Comparison of ENCODE assay signal across 8 cellular contexts in the genomic region with DNA sequence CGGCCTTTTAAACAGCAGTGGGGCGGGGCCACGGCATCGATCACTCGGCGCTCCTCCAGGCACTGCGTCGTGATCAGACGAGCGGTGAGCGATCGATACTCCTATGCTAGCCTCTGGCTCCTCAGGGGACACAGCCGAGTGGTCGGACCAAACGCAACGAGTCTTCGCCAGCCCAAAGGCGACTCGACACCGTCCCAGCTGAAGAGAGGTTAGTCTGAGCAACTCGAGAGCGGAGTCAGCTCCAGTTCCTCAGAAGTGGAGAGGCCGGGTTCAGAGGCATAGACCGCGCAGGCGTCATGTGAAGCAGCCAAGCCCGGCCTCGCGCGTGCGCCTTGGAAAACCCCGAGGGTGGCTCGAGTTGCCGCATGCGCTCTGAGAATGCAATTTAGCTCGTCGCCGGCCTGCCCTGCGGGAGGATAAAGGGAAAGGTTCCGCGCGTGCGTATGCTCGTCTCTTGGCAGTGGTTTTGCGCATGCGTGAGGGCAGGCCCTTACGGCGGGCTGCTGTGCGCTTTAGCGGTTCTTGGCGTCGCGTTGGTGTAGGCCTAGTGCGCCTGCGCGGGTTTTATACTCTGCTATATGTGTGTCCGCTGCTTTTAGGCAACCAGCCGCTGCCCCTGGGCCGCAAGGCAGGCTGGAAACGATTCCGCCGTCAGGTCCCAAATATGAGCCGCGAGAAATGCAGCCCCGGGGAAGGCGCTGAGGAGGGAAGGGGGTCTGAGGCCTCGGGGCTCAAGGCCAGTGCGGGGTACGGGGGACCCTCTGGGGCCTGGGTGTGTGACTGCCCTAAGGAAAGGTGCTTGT. TPM values are rescaled to one million over a fixed set of nuclear protein-coding genes. Genes with fewer than 3 reads are reported as not detected.
DNase-seq lines count a peak whose midpoint lies in the region; ATAC-seq and TF ChIP-seq lines count a peak whose summit lies in the region.

A gene (plus strand): TSS at position 98 of the 803 bp plus-strand sequence. CDS start 6,598 bp downstream, outside the sequence.

- WGBS in right cardiac atrium = under 1% methylated on average over 69 of the region's 69 CpGs

- H3K27me3 ChIP-seq in right cardiac atrium (ENCODE audit: control insufficient read depth, insufficient read depth) (no peaks in the 10 kb centered on the region), vagina (no peaks in the 10 kb centered on the region)

- TF ChIP-seq CTCF in vagina (IDR thresholded peaks at IDR 0.05) = no peak

- DNase-seq in NCI-H187 (lab: John Stamatoyannopoulos, UW) = peak; percentile 90 to 93
- DNase-seq in T-helper 2 cell = peak; percentile 99 to 100 (median 99)
- peak; percentile 84 to 100 (median 98) for DNase-seq in anterior cingulate cortex (lab: John Stamatoyannopoulos, UW)
- peak; percentile 99 to 100 (median 100) for DNase-seq in right cardiac atrium
- DNase-seq in pulmonary artery endothelial cell (ENCODE audit: low read depth, low spot score) = peak; percentile 98
- DNase-seq in vagina (ENCODE audit: extremely low spot score in 2 of 2) = peak; percentile 99

- peak within 1 kb of the TSS; percentile 63 for H3K4me3 ChIP-seq in right cardiac atrium (ENCODE audit: low read length)
- H3K4me3 ChIP-seq in vagina = peak within 1 kb of the TSS; percentile 63 to 79

- no peaks in the 10 kb centered on the region for H3K36me3 ChIP-seq in vagina

- H3K27ac ChIP-seq in right cardiac atrium (ENCODE audit: low read length) (peak within 1 kb of the TSS; percentile 96), vagina (peak within 1 kb of the TSS; percentile 93)

- no peaks in the 10 kb centered on the region for H3K9me3 ChIP-seq in right cardiac atrium (ENCODE audit: control insufficient read depth, low read length)
- no peaks in the 10 kb centered on the region for H3K9me3 ChIP-seq in vagina

- H3K4me1 ChIP-seq in right cardiac atrium (ENCODE audit: control insufficient read depth, insufficient read depth, low read length) = peaks cover 5% of the 10 kb centered on the region
- H3K4me1 ChIP-seq in vagina = peaks cover 18% of the 10 kb centered on the region

- ATAC-seq in GM18498 (IDR thresholded peaks at IDR 0.05; ENCODE audit: unreplicated experiment) (peak; percentile 88), HG02938 (IDR thresholded peaks at IDR 0.05; ENCODE audit: unreplicated experiment) (peak; percentile 79), right cardiac atrium (peak; percentile 97 to 98)

- intact Hi-C loops in right cardiac atrium (cut with DNase I) = no loop called here
- intact Hi-C loops in vagina (cut with DNase I) = no loop called here

- peak in 1 of 2 donors; percentile 45 for TF ChIP-seq POLR2A in vagina (IDR thresholded peaks at IDR 0.05)

RNA-seq across cellular contexts. Expression of the gene that starts here (rescaled TPM):
- 1 to 10 TPM; 3.2 to 6.1 (median 5.1) TPM for total RNA-seq in right cardiac atrium
- polyA plus RNA-seq in right cardiac atrium = 3.1 TPM
- 2.0 and 2.4 TPM in 2 replicates for total RNA-seq in pulmonary artery endothelial cell
- total RNA-seq in vagina = 1.5 TPM

Comparison
In these comparisons a context has a peak if more than half of its experiments do, and no peak if none do; other contexts are left out.
1. Peak in every context shown above with its lines: DNase-seq, ATAC-seq, H3K4me3 ChIP-seq and H3K27ac ChIP-seq.